ENCODE assay signal across 3 cellular contexts in the genomic region with DNA sequence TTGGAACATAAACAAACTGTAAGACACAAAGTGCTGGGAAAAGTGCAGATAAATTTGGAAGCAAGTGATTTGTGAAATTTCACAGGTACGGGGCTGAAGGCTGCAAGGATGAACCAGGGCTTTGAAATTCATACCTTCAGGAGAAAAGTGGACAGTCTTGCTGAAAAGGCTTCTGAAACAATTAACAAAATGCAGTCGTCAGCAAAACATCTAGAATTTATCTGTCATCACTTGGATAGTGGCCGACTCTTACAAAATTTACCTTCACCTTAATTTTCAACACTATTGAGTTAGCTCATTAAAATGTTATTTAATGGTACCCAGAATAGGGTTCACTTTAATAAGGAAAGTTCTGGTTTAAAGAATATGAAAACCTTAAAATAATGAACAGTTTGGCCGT.
TF ChIP-seq lines count a peak whose summit lies in the region.

No MANE protein-coding gene starts in this region.

TF ChIP-seq in HepG2, 621 proteins besides CTCF, POLR2A, EP300 and RAD21:
- TF ChIP-seq GABPA (IDR thresholded peaks at IDR 0.05; ENCODE audit: low read depth, low read length) (no peak), GABPA (CRISPR knock-in tag; IDR thresholded peaks at IDR 0.05; ENCODE audit: low read depth) (no peak), MAFK (conservative IDR thresholded peaks at IDR 0.05 in 1 of 2, IDR thresholded peaks at IDR 0.05 in 1 of 2; ENCODE audit: low read length in 2 of 2) (peak; percentile 91 to 97), GABPB1 (CRISPR knock-in tag; IDR thresholded peaks at IDR 0.05) (no peak), MAFF (IDR thresholded peaks at IDR 0.05; ENCODE audit: low read depth, low read length) (peak; percentile 95)

TF ChIP-seq in IMR-90, 13 proteins besides CTCF, POLR2A, EP300 and RAD21:
- TF ChIP-seq BHLHE40 (IDR thresholded peaks at IDR 0.05; ENCODE audit: low read depth, low read length): no peak
- TF ChIP-seq MAFK (IDR thresholded peaks at IDR 0.05; ENCODE audit: low read depth, low read length): peak; percentile 89
- TF ChIP-seq NFE2L2 (IDR thresholded peaks at IDR 0.05; ENCODE audit: low read depth, low read length): no peak
- TF ChIP-seq, protein P1, sequence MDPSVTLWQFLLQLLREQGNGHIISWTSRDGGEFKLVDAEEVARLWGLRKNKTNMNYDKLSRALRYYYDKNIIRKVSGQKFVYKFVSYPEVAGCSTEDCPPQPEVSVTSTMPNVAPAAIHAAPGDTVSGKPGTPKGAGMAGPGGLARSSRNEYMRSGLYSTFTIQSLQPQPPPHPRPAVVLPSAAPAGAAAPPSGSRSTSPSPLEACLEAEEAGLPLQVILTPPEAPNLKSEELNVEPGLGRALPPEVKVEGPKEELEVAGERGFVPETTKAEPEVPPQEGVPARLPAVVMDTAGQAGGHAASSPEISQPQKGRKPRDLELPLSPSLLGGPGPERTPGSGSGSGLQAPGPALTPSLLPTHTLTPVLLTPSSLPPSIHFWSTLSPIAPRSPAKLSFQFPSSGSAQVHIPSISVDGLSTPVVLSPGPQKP (IDR thresholded peaks at IDR 0.05; ENCODE audit: borderline replicate concordance, low read depth, low read length): no peak
- no peak for TF ChIP-seq RCOR1 (IDR thresholded peaks at IDR 0.05; ENCODE audit: insufficient replicate concordance, low read length)

TF ChIP-seq in K562, 482 proteins besides CTCF, POLR2A, EP300 and RAD21:
- peak; percentile 27; the same call in 1 of the 2 replicates for TF ChIP-seq MAFG (tag; conservative IDR thresholded peaks at IDR 0.05)
- no peak for TF ChIP-seq IRF2 (CRISPR knock-in tag; IDR thresholded peaks at IDR 0.05)
- TF ChIP-seq RCOR1 (IDR thresholded peaks at IDR 0.05; ENCODE audit: borderline replicate concordance in 1 of 2, low read depth in 2 of 2, low read length in 2 of 2): no peak
- TF ChIP-seq ZNF316 (IDR thresholded peaks at IDR 0.05): peak; percentile 55
- peak; percentile 71 for TF ChIP-seq MAFK (IDR thresholded peaks at IDR 0.05; ENCODE audit: low read length)
- TF ChIP-seq MAFF (IDR thresholded peaks at IDR 0.05; ENCODE audit: low read length): peak; percentile 67
- no peak for TF ChIP-seq MEF2D (tag; conservative IDR thresholded peaks at IDR 0.05; ENCODE audit: low read depth)
